Comparison of ENCODE assay signal across 10 cellular contexts in the genomic region with DNA sequence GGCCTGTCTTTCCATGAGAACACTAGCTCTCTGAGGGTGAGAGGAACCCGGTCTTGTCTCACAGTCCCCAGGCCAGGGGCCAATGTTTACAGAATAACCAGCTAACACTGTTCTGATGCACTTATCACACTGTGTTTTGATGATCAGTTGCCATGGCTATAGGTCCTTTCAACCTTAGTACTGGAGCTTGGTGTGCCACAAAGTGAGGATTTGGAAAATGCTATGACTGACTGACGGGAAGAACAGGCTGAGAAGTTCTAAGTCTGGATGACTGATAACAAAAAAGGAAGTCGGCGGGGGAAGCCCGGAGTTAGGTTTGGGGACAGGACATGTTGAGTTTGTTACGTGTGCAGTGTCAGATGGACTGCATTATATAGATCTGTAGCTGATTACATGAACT.
DNase-seq lines count a peak whose midpoint lies in the region; ATAC-seq, FAIRE-seq and TF ChIP-seq lines count a peak whose summit lies in the region.
"Had no signal": no experiment of that assay in that cellular context is flagged by ENCODE, and none has a peak within 500 bp of the region (broad histone marks: within the 10 kb centered on the region; RNA-seq: fewer than 3 reads in every experiment).

No MANE protein-coding gene starts in this region.

- no peak overlapping the region for H3K4me2 ChIP-seq in neuronal stem cell (ENCODE audit: insufficient read depth, low read length, poor library complexity, severe bottlenecking)

- no peak overlapping the region for H3K18ac ChIP-seq in neuronal stem cell (ENCODE audit: low read length)

- H2BK15ac ChIP-seq in neuronal stem cell (ENCODE audit: low read length) = no peak overlapping the region

- H3K4me3 ChIP-seq in dorsolateral prefrontal cortex (no peak overlapping the region), neuronal stem cell (ENCODE audit: low read length in 2 of 2) (no peak overlapping the region), breast epithelium (no peak overlapping the region)
- H3K4me3 ChIP-seq: body of pancreas had no signal

- peak overlapping the region in 38 of 59 donors; percentile 0 to 89 (median 47) for H3K27ac ChIP-seq in dorsolateral prefrontal cortex
- no peak overlapping the region for H3K27ac ChIP-seq in neuronal stem cell (replicated peaks; ENCODE audit: low read length)
- H3K27ac ChIP-seq in breast epithelium = no peak overlapping the region

- H3K36me3 ChIP-seq in neuronal stem cell (replicated peaks in 1 of 2; ENCODE audit: control insufficient read depth in 2 of 2, insufficient read depth in 2 of 2, low read length in 2 of 2) (peaks cover 0 to 14% of the 10 kb centered on the region in 2 donors), breast epithelium (no peaks in the 10 kb centered on the region)

- H3K4ac ChIP-seq in neuronal stem cell (ENCODE audit: low read length) = no peak overlapping the region

- peak; percentile 13 for DNase-seq in GM12892 (ENCODE audit: insufficient read length)
- peak in 1 of 10 donors; percentile 25 for DNase-seq in dorsolateral prefrontal cortex
- DNase-seq in NCI-H446 (lab: John Stamatoyannopoulos, UW) = no peak
- no peak for DNase-seq in neuronal stem cell (ENCODE audit: low spot score)
- no peak for DNase-seq in breast epithelium (ENCODE audit: low spot score in 2 of 2)
- no peak for DNase-seq in activated effector memory CD4-positive, alpha-beta T cell treated with Interleukin-2 at 50 U/mL for 16 hours
- DNase-seq: immature natural killer cell had no signal

- no peak overlapping the region for H2BK12ac ChIP-seq in neuronal stem cell (ENCODE audit: low read length)

- no peak overlapping the region for H2AFZ ChIP-seq in neuronal stem cell (ENCODE audit: low read length)

- H4K8ac ChIP-seq in neuronal stem cell (ENCODE audit: low read depth, low read length) = no peak overlapping the region

- peak; percentile 68 for FAIRE-seq in GM12892 (lab: Jason Lieb, UNC)

- no peaks in the 10 kb centered on the region for H3K27me3 ChIP-seq in dorsolateral prefrontal cortex
- no peaks in the 10 kb centered on the region for H3K27me3 ChIP-seq in neuronal stem cell (ENCODE audit: control insufficient read depth in 3 of 3, insufficient read depth in 3 of 3, low read depth in 1 of 3, low read length in 3 of 3)
- H3K27me3 ChIP-seq in breast epithelium = no peaks in the 10 kb centered on the region
- H3K27me3 ChIP-seq: body of pancreas had no signal

- H4K91ac ChIP-seq in neuronal stem cell (ENCODE audit: low read depth, low read length, poor library complexity) = no peak overlapping the region

- no peak overlapping the region for H3K23ac ChIP-seq in neuronal stem cell (ENCODE audit: low read depth, low read length, poor library complexity)

- no peak overlapping the region for H3K14ac ChIP-seq in neuronal stem cell (ENCODE audit: low read length)

- no peak overlapping the region for H3K9ac ChIP-seq in neuronal stem cell (ENCODE audit: low read depth, low read length, poor library complexity)

- WGBS in neuronal stem cell (ENCODE audit: extremely low coverage in 2 of 2, insufficient read length in 2 of 2, insufficient replicate concordance in 1 of 2), 2 donors = no CpG with 5 or more reads among the region's 6 CpGs

- ATAC-seq in GM19452 (IDR thresholded peaks at IDR 0.05; ENCODE audit: unreplicated experiment) (peak; percentile 90), HG03175 (IDR thresholded peaks at IDR 0.05; ENCODE audit: unreplicated experiment) (peak; percentile 81)
- ATAC-seq: body of pancreas had no signal

- H2AK5ac ChIP-seq in neuronal stem cell (ENCODE audit: low read depth, low read length) = no peak overlapping the region

- intact Hi-C loops in dorsolateral prefrontal cortex (cut with DNase I) = no loop called here
- intact Hi-C loops in breast epithelium (cut with DNase I; ENCODE audit: low total_unique reads) = no loop called here

- no peak overlapping the region for H2BK5ac ChIP-seq in neuronal stem cell (ENCODE audit: low read length)

- no peak for TF ChIP-seq POLR2A in GM12892 (IDR thresholded peaks at IDR 0.05; ENCODE audit: low read depth, low read length)
- no peak for TF ChIP-seq POLR2A in breast epithelium (IDR thresholded peaks at IDR 0.05)

- H3K79me1 ChIP-seq in neuronal stem cell (ENCODE audit: low read depth, low read length) = no peaks in the 10 kb centered on the region

- no peaks in the 10 kb centered on the region for H3K9me3 ChIP-seq in neuronal stem cell (replicated peaks in 1 of 2; ENCODE audit: control insufficient read depth in 2 of 2, insufficient read depth in 1 of 2, low read depth in 1 of 2, low read length in 2 of 2)
- H3K9me3 ChIP-seq in breast epithelium = no peaks in the 10 kb centered on the region
- H3K9me3 ChIP-seq: body of pancreas had no signal

- H2BK120ac ChIP-seq in neuronal stem cell (ENCODE audit: low read depth, low read length) = no peak overlapping the region

- TF ChIP-seq CTCF in dorsolateral prefrontal cortex (IDR thresholded peaks at IDR 0.05 in 54 of 56, conservative IDR thresholded peaks at IDR 0.05 in 2 of 56; ENCODE audit: low read depth in 1 of 56, partially characterized antibody in 56 of 56) = no peak
- TF ChIP-seq CTCF in breast epithelium (IDR thresholded peaks at IDR 0.05) = no peak

- H3K4me1 ChIP-seq in neuronal stem cell (ENCODE audit: control insufficient read depth in 2 of 2, insufficient read depth in 1 of 2, low read depth in 1 of 2, low read length in 2 of 2) = peaks cover 10% of the 10 kb centered on the region in 2 donors
- no peaks in the 10 kb centered on the region for H3K4me1 ChIP-seq in breast epithelium

Comparison
In these comparisons a context has a peak if more than half of its experiments do, and no peak if none do; other contexts are left out.
1. H3K27ac ChIP-seq: peak in dorsolateral prefrontal cortex (38 of 59); none in neuronal stem cell (single experiment) and breast epithelium (0 of 2).